15 cellular contexts compared by ENCODE assay signal in genomic region chr3:65153850-65154512, GRCh38.
"Had no signal": no experiment of that assay in that cellular context is flagged by ENCODE, and none has a peak within 500 bp of the region (broad histone marks: within the 10 kb centered on the region; RNA-seq: fewer than 3 reads in every experiment).

No MANE protein-coding gene starts in this region.

- H3K4me1 Mint-ChIP-seq: activated CD8-positive, alpha-beta memory T cell treated with anti-CD3 and anti-CD28 coated beads, Interleukin-2, amount 10 ng/mL, durations not matched to agents 7 days and 5 days; activated naive CD8-positive, alpha-beta T cell treated with anti-CD3 and anti-CD28 coated beads for 36 hours had no signal

- H3K36me3 Mint-ChIP-seq: activated CD8-positive, alpha-beta memory T cell treated with anti-CD3 and anti-CD28 coated beads, Interleukin-2, amount 10 ng/mL, durations not matched to agents 7 days and 5 days; activated naive CD8-positive, alpha-beta T cell treated with anti-CD3 and anti-CD28 coated beads for 36 hours had no signal

- H3K36me3 ChIP-seq: gastroesophageal sphincter, stomach, thoracic aorta had no signal

- H3K27ac Mint-ChIP-seq: activated CD8-positive, alpha-beta memory T cell treated with anti-CD3 and anti-CD28 coated beads, Interleukin-2, amount 10 ng/mL, durations not matched to agents 7 days and 5 days; activated naive CD8-positive, alpha-beta T cell treated with anti-CD3 and anti-CD28 coated beads for 36 hours had no signal

- H3K27ac ChIP-seq: dorsolateral prefrontal cortex, gastroesophageal sphincter, stomach, thoracic aorta had no signal

- H3K4me3 ChIP-seq: dorsolateral prefrontal cortex, gastroesophageal sphincter, skin epidermis, stomach, thoracic aorta had no signal

- H3K4me3 Mint-ChIP-seq: activated CD8-positive, alpha-beta memory T cell treated with anti-CD3 and anti-CD28 coated beads, Interleukin-2, amount 10 ng/mL, durations not matched to agents 7 days and 5 days; activated naive CD8-positive, alpha-beta T cell treated with anti-CD3 and anti-CD28 coated beads for 36 hours; activated T-cell treated with anti-CD3 and anti-CD28 coated beads, Interleukin-2, amount 50 U/mL, for 4 hours had no signal

- H3K27me3 Mint-ChIP-seq: activated CD8-positive, alpha-beta memory T cell treated with anti-CD3 and anti-CD28 coated beads, Interleukin-2, amount 10 ng/mL, durations not matched to agents 7 days and 5 days; activated naive CD8-positive, alpha-beta T cell treated with anti-CD3 and anti-CD28 coated beads for 36 hours had no signal

- DNase-seq: activated CD4-positive, alpha-beta T cell treated with anti-CD3 and anti-CD28 coated beads for 1 hour; activated CD4-positive, alpha-beta T cell treated with anti-CD3 and anti-CD28 coated beads, Interleukin-2, amount 50 U/mL, for 48 hours; activated CD8-positive, alpha-beta memory T cell treated with anti-CD3 and anti-CD28 coated beads, Interleukin-2, amount 10 ng/mL, durations not matched to agents 7 days and 5 days; activated gamma-delta T cell treated with Interleukin-2 at 50 U/mL for 16 hours; activated naive CD8-positive, alpha-beta T cell treated with anti-CD3 and anti-CD28 coated beads for 36 hours; activated T-cell treated with anti-CD3 and anti-CD28 coated beads, Interleukin-2, amount 50 U/mL, for 4 hours; anterior cingulate cortex; cerebellar nuclear complex; dorsolateral prefrontal cortex; kidney glomerular epithelial cell; retina; stomach had no signal

- H3K4me1 ChIP-seq: gastroesophageal sphincter, stomach had no signal

- H3K27me3 ChIP-seq: dorsolateral prefrontal cortex, gastroesophageal sphincter, stomach had no signal

- H3K9me3 Mint-ChIP-seq: activated naive CD8-positive, alpha-beta T cell treated with anti-CD3 and anti-CD28 coated beads for 36 hours had no signal

- ATAC-seq: activated CD8-positive, alpha-beta memory T cell treated with anti-CD3 and anti-CD28 coated beads, Interleukin-2, amount 10 ng/mL, durations not matched to agents 7 days and 5 days; activated T-cell treated with anti-CD3 and anti-CD28 coated beads, Interleukin-2, amount 50 U/mL, for 4 hours; gastroesophageal sphincter had no signal

- H3K9me3 ChIP-seq: gastroesophageal sphincter, stomach, thoracic aorta had no signal
